Comparison of ENCODE assay signal across 9 cellular contexts in genomic region chr13:40589285-40590109, GRCh38.
DNase-seq lines count a peak whose midpoint lies in the region; ATAC-seq, FAIRE-seq and TF ChIP-seq lines count a peak whose summit lies in the region.
"Had no signal": no experiment of that assay in that cellular context is flagged by ENCODE, and none has a peak within 500 bp of the region (broad histone marks: within the 10 kb centered on the region; RNA-seq: fewer than 3 reads in every experiment).

No MANE protein-coding gene starts in this region.

- peaks cover 1% of the 10 kb centered on the region for H3K9me3 Mint-ChIP-seq in activated CD8-positive, alpha-beta memory T cell treated with anti-CD3 and anti-CD28 coated beads, Interleukin-2, amount 10 ng/mL, durations not matched to agents 7 days and 5 days (ENCODE audit: low read depth)

- FAIRE-seq in bronchial epithelial cell (lab: Jason Lieb, UNC) (no peak), urothelium cell line (lab: Jason Lieb, UNC) (no peak)

- no peak overlapping the region for H3K4me3 Mint-ChIP-seq in activated CD8-positive, alpha-beta memory T cell treated with anti-CD3 and anti-CD28 coated beads, Interleukin-2, amount 10 ng/mL, durations not matched to agents 7 days and 5 days

- no peak for TF ChIP-seq CTCF in bronchial epithelial cell (IDR thresholded peaks at IDR 0.05; ENCODE audit: insufficient read depth, low read length, severe bottlenecking)
- no peak for TF ChIP-seq CTCF in thoracic aorta (IDR thresholded peaks at IDR 0.05)

- H3K27me3 Mint-ChIP-seq in activated CD8-positive, alpha-beta memory T cell treated with anti-CD3 and anti-CD28 coated beads, Interleukin-2, amount 10 ng/mL, durations not matched to agents 7 days and 5 days, result no peaks in the 10 kb centered on the region

- H3K36me3 ChIP-seq in bronchial epithelial cell (ENCODE audit: control insufficient read depth, insufficient read depth, low read length), result no peaks in the 10 kb centered on the region
- no peaks in the 10 kb centered on the region for H3K36me3 ChIP-seq in thoracic aorta

- peak; percentile 36 for ATAC-seq in activated CD8-positive, alpha-beta memory T cell treated with anti-CD3 and anti-CD28 coated beads, Interleukin-2, amount 10 ng/mL, durations not matched to agents 7 days and 5 days
- ATAC-seq in HG02852 (IDR thresholded peaks at IDR 0.05; ENCODE audit: unreplicated experiment) (peak; percentile 91), left lobe of liver (peak; percentile 59), thoracic aorta (ENCODE audit: insufficient number of reproducible peaks, low FRiP score, low read depth) (no peak)

- no peaks in the 10 kb centered on the region for H3K9me3 ChIP-seq in thoracic aorta

- CTCF ChIA-PET in activated CD8-positive, alpha-beta memory T cell treated with anti-CD3 and anti-CD28 coated beads, Interleukin-2, amount 10 ng/mL, durations not matched to agents 7 days and 5 days (lab: Charles Lee), result interaction anchor here (1.2 kb wide), 1 partner anchor 93 kb away, joined by 3 read pairs; no protein-coding TSS in a partner anchor

- no peaks in the 10 kb centered on the region for H3K27me3 ChIP-seq in bronchial epithelial cell (ENCODE audit: control insufficient read depth, insufficient read depth, low read length)
- no peaks in the 10 kb centered on the region for H3K27me3 ChIP-seq in thoracic aorta (replicated peaks; ENCODE audit: insufficient read depth)

- peaks cover 2% of the 10 kb centered on the region for H3K36me3 Mint-ChIP-seq in activated CD8-positive, alpha-beta memory T cell treated with anti-CD3 and anti-CD28 coated beads, Interleukin-2, amount 10 ng/mL, durations not matched to agents 7 days and 5 days

- peaks cover 23 to 56% of the 10 kb centered on the region in 2 donors for H3K4me1 ChIP-seq in thoracic aorta (ENCODE audit: control insufficient read depth in 1 of 2, low read depth in 2 of 2)

- H3K4me1 Mint-ChIP-seq in activated CD8-positive, alpha-beta memory T cell treated with anti-CD3 and anti-CD28 coated beads, Interleukin-2, amount 10 ng/mL, durations not matched to agents 7 days and 5 days, result peaks cover 54% of the 10 kb centered on the region

- peak overlapping the region; percentile 20 for H3K27ac Mint-ChIP-seq in activated CD8-positive, alpha-beta memory T cell treated with anti-CD3 and anti-CD28 coated beads, Interleukin-2, amount 10 ng/mL, durations not matched to agents 7 days and 5 days

- H3K27ac ChIP-seq in thoracic aorta, result peak overlapping the region; percentile 25 to 39
- H3K27ac ChIP-seq: C4-2B had no signal

- no peak for DNase-seq in activated CD8-positive, alpha-beta memory T cell treated with anti-CD3 and anti-CD28 coated beads, Interleukin-2, amount 10 ng/mL, durations not matched to agents 7 days and 5 days
- DNase-seq in activated CD8-positive, alpha-beta memory T cell treated with anti-CD3 and anti-CD28 coated beads, Interleukin-2, amount 50 U/mL, for 4 hours, result no peak
- DNase-seq in NOMO-1 treated with DMSO at 0.1 percent for 48 hours (lab: John Stamatoyannopoulos, UW; ENCODE audit: unreplicated experiment) (peak; percentile 84), bronchial epithelial cell (ENCODE audit: low read depth) (peak; percentile 90), left lobe of liver (ENCODE audit: low spot score) (no peak), thoracic aorta (ENCODE audit: low spot score) (no peak), urothelium cell line (ENCODE audit: low spot score) (no peak)

- H3K4me3 ChIP-seq in bronchial epithelial cell (ENCODE audit: low read depth, low read length) (no peak overlapping the region), thoracic aorta (peak overlapping the region; percentile 8)

Comparison
In these comparisons a context has a peak if more than half of its experiments do, and no peak if none do; other contexts are left out.
1. DNase-seq: peak in NOMO-1 treated with DMSO at 0.1 percent for 48 hours (single experiment) and bronchial epithelial cell (single experiment); none in activated CD8-positive, alpha-beta memory T cell treated with anti-CD3 and anti-CD28 coated beads, Interleukin-2, amount 10 ng/mL, durations not matched to agents 7 days and 5 days (single experiment), activated CD8-positive, alpha-beta memory T cell treated with anti-CD3 and anti-CD28 coated beads, Interleukin-2, amount 50 U/mL, for 4 hours (single experiment), left lobe of liver (single experiment), thoracic aorta (single experiment) and urothelium cell line (single experiment).